Comparison of ENCODE assay signal across 8 cellular contexts in the genomic region with DNA sequence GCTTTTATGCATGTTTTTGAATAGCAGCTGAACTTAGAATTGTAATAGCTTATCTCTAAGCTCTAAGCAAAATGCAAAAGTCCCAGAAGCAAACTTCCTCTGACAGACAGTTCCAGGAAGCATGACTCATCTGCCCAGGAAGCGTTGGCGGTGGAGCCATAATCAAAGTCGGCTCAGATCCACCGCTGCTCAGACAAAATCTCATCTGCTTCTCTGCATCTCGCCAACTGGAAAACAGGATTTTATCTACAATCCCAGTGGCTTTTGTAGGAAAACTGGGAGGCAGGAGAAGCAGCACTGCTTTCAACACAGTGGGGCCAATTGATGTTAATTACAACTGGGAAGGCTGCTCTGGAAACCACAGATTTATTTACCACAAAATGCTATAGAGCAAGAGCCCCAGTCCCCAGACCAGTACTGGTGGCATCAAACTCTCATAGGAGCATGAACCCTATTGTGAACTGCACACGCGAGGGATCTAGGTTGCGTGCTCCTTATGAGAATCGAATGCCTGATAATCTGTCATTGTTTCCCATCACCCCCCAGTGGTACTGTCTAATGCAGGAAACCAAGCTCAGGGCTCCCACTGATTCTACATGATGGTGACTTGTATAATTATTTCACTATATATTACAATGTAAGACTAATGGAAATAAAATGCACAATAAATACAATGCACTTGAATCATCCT.
A peak's percentile ranks its signal among the peaks of the same experiment; 100 is the strongest.
DNase-seq lines count a peak whose midpoint lies in the region; ATAC-seq lines count a peak whose summit lies in the region.

No MANE protein-coding gene starts in this region.

- DNase-seq in T-helper 22 cell (ENCODE audit: low read depth) (peak; percentile 73), amniotic stem cell (lab: John Stamatoyannopoulos, UW) (peak; percentile 79), iPS-NIHi7 (ENCODE audit: extremely low spot score) (peak; percentile 20), NCI-H2107 treated with DMSO at 0.1 percent for 48 hours (lab: John Stamatoyannopoulos, UW; ENCODE audit: unreplicated experiment) (no peak)
- DNase-seq in stimulated activated CD4-positive, alpha-beta T cell treated with anti-CD3 and anti-CD28 coated beads, Interleukin-12 subunit alpha, Interleukin-12 subunit beta, amount 100 ng/mL, for 24 hours (ENCODE audit: low read depth in 2 of 2), result peak; percentile 70 to 80

- ATAC-seq in HG02588 (IDR thresholded peaks at IDR 0.05; ENCODE audit: unreplicated experiment) (peak; percentile 44), GM19023 (IDR thresholded peaks at IDR 0.05; ENCODE audit: unreplicated experiment) (no peak), GM19397 (IDR thresholded peaks at IDR 0.05; ENCODE audit: unreplicated experiment) (no peak)
